11 cellular contexts compared by ENCODE assay signal in the genomic region with DNA sequence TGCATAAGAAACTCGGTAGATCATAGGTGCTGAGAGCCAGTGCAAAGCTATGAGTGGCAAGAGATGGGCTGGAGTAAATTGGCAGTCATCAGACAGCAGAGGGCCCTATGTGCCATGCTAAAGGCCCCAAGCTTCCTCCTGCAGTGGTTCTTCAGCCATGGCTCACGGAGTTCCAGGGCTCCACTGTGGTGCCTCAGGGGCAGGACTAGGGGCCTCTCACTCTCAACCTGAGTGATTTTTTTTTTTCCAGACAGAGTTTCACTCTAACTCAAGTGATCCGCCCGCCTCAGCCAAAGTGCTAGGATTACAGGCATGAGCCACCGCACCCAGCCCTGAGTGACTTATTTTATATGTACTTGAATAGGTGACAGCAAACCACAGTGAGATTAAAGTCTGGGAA. TPM values are rescaled to one million over a fixed set of nuclear protein-coding genes. Genes with fewer than 3 reads are reported as not detected.
DNase-seq lines count a peak whose midpoint lies in the region; ATAC-seq and TF ChIP-seq lines count a peak whose summit lies in the region.
"Had no signal": no experiment of that assay in that cellular context is flagged by ENCODE, and none has a peak within 500 bp of the region (broad histone marks: within the 10 kb centered on the region; RNA-seq: fewer than 3 reads in every experiment).

No MANE protein-coding gene starts in this region.

- H3K4me3 ChIP-seq in choroid plexus epithelial cell (ENCODE audit: low read depth, low read length): no peak overlapping the region
- no peak overlapping the region for H3K4me3 ChIP-seq in spleen
- H3K4me3 ChIP-seq: BLaER1 had no signal

- H3K4me1 Mint-ChIP-seq in activated CD4-positive, alpha-beta T cell treated with anti-CD3 and anti-CD28 coated beads, Interleukin-2, amount 10 ng/mL, durations not matched to agents 24 days and 14 days: peaks cover 4% of the 10 kb centered on the region

- H3K4me3 Mint-ChIP-seq in activated CD4-positive, alpha-beta T cell treated with anti-CD3 and anti-CD28 coated beads, Interleukin-2, amount 10 ng/mL, durations not matched to agents 24 days and 14 days: no peak overlapping the region

- no peak overlapping the region for H3K27ac Mint-ChIP-seq in activated CD4-positive, alpha-beta T cell treated with anti-CD3 and anti-CD28 coated beads, Interleukin-2, amount 10 ng/mL, durations not matched to agents 24 days and 14 days

- intact Hi-C loops in activated CD4-positive, alpha-beta T cell treated with anti-CD3 and anti-CD28 coated beads, Interleukin-2, amount 10 ng/mL, durations not matched to agents 24 days and 14 days (cut with micrococcal nuclease): loop anchor here (1.0 to 5.0 kb wide), 4 partner anchors 170 to 619 kb away; no protein-coding TSS in a partner anchor
- intact Hi-C loops in sciatic nerve (cut with DNase I) (loop anchor here (10.0 kb wide), 1 partner anchor 387 kb away; no protein-coding TSS in a partner anchor), spleen (cut with DNase I; ENCODE audit: low total_unique reads) (loop anchor here (5.0 to 10.0 kb wide), 3 partner anchors 170 to 397 kb away; no protein-coding TSS in a partner anchor)

- no peaks in the 10 kb centered on the region for H3K9me3 ChIP-seq in spleen
- H3K9me3 ChIP-seq: BLaER1 had no signal

- DNase-seq in activated CD4-positive, alpha-beta T cell treated with anti-CD3 and anti-CD28 coated beads, Interleukin-2, amount 10 ng/mL, durations not matched to agents 24 days and 14 days: peak; percentile 64
- no peak for DNase-seq in activated CD4-positive, alpha-beta T cell treated with anti-CD3 and anti-CD28 coated beads, Interleukin-2, amount 50 U/mL, for 4 hours
- DNase-seq in NCI-H345 (lab: John Stamatoyannopoulos, UW): peak; percentile 20
- DNase-seq in choroid plexus epithelial cell (ENCODE audit: low read depth): peak; percentile 14
- no peak for DNase-seq in sciatic nerve (ENCODE audit: low spot score)
- DNase-seq in NCI-H1436 treated with DMSO at 0.1 percent for 48 hours (lab: John Stamatoyannopoulos, UW): no peak
- no peak for DNase-seq in spleen
- DNase-seq in effector CD4-positive, alpha-beta T cell: no peak

- peaks cover 0 to 20% (median 0%) of the 10 kb centered on the region in 7 donors for H3K27me3 ChIP-seq in spleen (replicated peaks in 1 of 7)
- H3K27me3 ChIP-seq: BLaER1 had no signal

- H3K36me3 Mint-ChIP-seq in activated CD4-positive, alpha-beta T cell treated with anti-CD3 and anti-CD28 coated beads, Interleukin-2, amount 10 ng/mL, durations not matched to agents 24 days and 14 days (ENCODE audit: low read depth): no peaks in the 10 kb centered on the region

- 71 to 88% (median 82%) methylated on average over 5 of the region's 5 CpGs for WGBS in spleen, 5 donors

- TF ChIP-seq CTCF in choroid plexus epithelial cell (conservative IDR thresholded peaks at IDR 0.05; ENCODE audit: low read depth, low read length): peak; percentile 27
- TF ChIP-seq CTCF in spleen (IDR thresholded peaks at IDR 0.05 in 8 of 11, conservative IDR thresholded peaks at IDR 0.05 in 3 of 11): no peak

- no peaks in the 10 kb centered on the region for H3K9me3 Mint-ChIP-seq in activated CD4-positive, alpha-beta T cell treated with anti-CD3 and anti-CD28 coated beads, Interleukin-2, amount 10 ng/mL, durations not matched to agents 24 days and 14 days

- peaks cover 7% of the 10 kb centered on the region for H3K27me3 Mint-ChIP-seq in activated CD4-positive, alpha-beta T cell treated with anti-CD3 and anti-CD28 coated beads, Interleukin-2, amount 10 ng/mL, durations not matched to agents 24 days and 14 days

- H3K27ac ChIP-seq in spleen: no peak overlapping the region
- H3K27ac ChIP-seq: BLaER1 had no signal

- no peak for TF ChIP-seq POLR2A in spleen (IDR thresholded peaks at IDR 0.05)

- ATAC-seq in sciatic nerve: peak; percentile 49

- peaks cover 0 to 16% (median 5%) of the 10 kb centered on the region in 6 donors for H3K4me1 ChIP-seq in spleen
- H3K4me1 ChIP-seq: BLaER1 had no signal

- no peaks in the 10 kb centered on the region for H3K36me3 ChIP-seq in spleen
- H3K36me3 ChIP-seq: BLaER1 had no signal

RNA-seq across cellular contexts. Expression of gene GJA8, which starts 10.4 kb away (rescaled TPM):
- not detected in 2 replicates for total RNA-seq in activated CD4-positive, alpha-beta T cell treated with anti-CD3 and anti-CD28 coated beads, Interleukin-2, amount 10 ng/mL, durations not matched to agents 24 days and 14 days
- total RNA-seq in sciatic nerve: not detected
- not detected for total RNA-seq in spleen
- polyA plus RNA-seq in spleen: not detected
- total RNA-seq: posterior vena cava had no signal
- polyA plus RNA-seq: adipose tissue had no signal

RNA-seq across cellular contexts. Expression of gene GPR89B, which starts 36.0 kb away (rescaled TPM):
- 16.8 and 17.2 TPM in 2 replicates for total RNA-seq in activated CD4-positive, alpha-beta T cell treated with anti-CD3 and anti-CD28 coated beads, Interleukin-2, amount 10 ng/mL, durations not matched to agents 24 days and 14 days
- total RNA-seq in sciatic nerve (14.4 TPM), spleen (10 to 100 TPM; 12.3 to 26.5 (median 18.2) TPM)
- polyA plus RNA-seq in spleen: 10 to 100 TPM; 10.4 to 13.8 (median 12.1) TPM

Comparison
In these comparisons a context has a peak if more than half of its experiments do, and no peak if none do; other contexts are left out.
1. DNase-seq: peak in activated CD4-positive, alpha-beta T cell treated with anti-CD3 and anti-CD28 coated beads, Interleukin-2, amount 10 ng/mL, durations not matched to agents 24 days and 14 days (single experiment), NCI-H345 (single experiment) and choroid plexus epithelial cell (single experiment); none in activated CD4-positive, alpha-beta T cell treated with anti-CD3 and anti-CD28 coated beads, Interleukin-2, amount 50 U/mL, for 4 hours (0 of 2), sciatic nerve (single experiment), NCI-H1436 treated with DMSO at 0.1 percent for 48 hours (single experiment), spleen (single experiment) and effector CD4-positive, alpha-beta T cell (single experiment).